In genomic region chr14:96204151-96205058, GRCh38 we compare ENCODE assay signal across 8 cellular contexts. TPM values are rescaled to one million over a fixed set of nuclear protein-coding genes. Genes with fewer than 3 reads are reported as not detected.
A peak's percentile ranks its signal among the peaks of the same experiment; 100 is the strongest.
DNase-seq lines count a peak whose midpoint lies in the region; ATAC-seq and TF ChIP-seq lines count a peak whose summit lies in the region.

TSS of gene BDKRB2 (plus strand) at chr14:96204839. CDS start at chr14:96237108, 32,269 bp downstream.

- H3K27ac ChIP-seq in A673 (ENCODE audit: low read depth, low read length, poor library complexity, severe bottlenecking), result peak within 1 kb of the TSS; percentile 5

- BruUV-seq in A673 (replicated peaks; lab: Mats Ljungman, UMichigan), result no TSS peak

- H3K9me3 ChIP-seq in A673 (ENCODE audit: low read depth, low read length, poor library complexity, severe bottlenecking), result no peaks in the 10 kb centered on the region

- peak within 1 kb of the TSS; percentile 43 for H3K4me3 ChIP-seq in A673 (ENCODE audit: low read depth, low read length, poor library complexity, severe bottlenecking)
- H3K4me3 ChIP-seq in astrocyte of the cerebellum (ENCODE audit: low read depth, low read length), result peak within 1 kb of the TSS; percentile 42

- POLR2A ChIA-PET in A673 (lab: Charles Lee; ENCODE audit: low non-redundant PET), result interaction anchor here (0.6 kb wide), 2 partner anchors 63 to 65 kb away, joined by 3 to 8 read pairs; no protein-coding TSS in a partner anchor

- peak; percentile 82 for DNase-seq in A673 (ENCODE audit: low spot score)
- DNase-seq in GOT3 (lab: John Stamatoyannopoulos, UW), result peak; percentile 3
- DNase-seq in NCI-H510A treated with DMSO at 0.1 percent for 48 hours (lab: John Stamatoyannopoulos, UW), result peak; percentile 91
- peak; percentile 26 for DNase-seq in astrocyte of the cerebellum (ENCODE audit: low read depth)
- peak; percentile 12 for DNase-seq in iPS DF 19.7 (ENCODE audit: low read depth, low spot score)
- DNase-seq in renal cortical epithelial cell (ENCODE audit: low read depth), result peak; percentile 82
- DNase-seq in KG1 (lab: John Stamatoyannopoulos, UW), result no peak

- CTCF ChIA-PET in A673 (lab: Charles Lee), result interaction anchor here (0.7 kb wide), 1 partner anchor 236 kb away, joined by 3 read pairs; no protein-coding TSS in a partner anchor

- no peaks in the 10 kb centered on the region for H3K36me3 ChIP-seq in A673 (ENCODE audit: insufficient read depth, low read length, poor library complexity, severe bottlenecking)

- in situ Hi-C loops in astrocyte of the cerebellum (cut with HindIII; ENCODE audit: low sequenced_read_pairs), result no loop called here

- no peaks in the 10 kb centered on the region for H3K27me3 ChIP-seq in A673 (replicated peaks; ENCODE audit: insufficient read depth, low read depth, low read length, poor library complexity)

- no peak for ATAC-seq in GM19397 (IDR thresholded peaks at IDR 0.05; ENCODE audit: unreplicated experiment)

- intact Hi-C loops in A673 (cut with micrococcal nuclease; ENCODE audit: unreplicated experiment), result no loop called here

- TF ChIP-seq CTCF in A673 (conservative IDR thresholded peaks at IDR 0.05; ENCODE audit: low read depth, low read length), result no peak
- TF ChIP-seq CTCF in astrocyte of the cerebellum (IDR thresholded peaks at IDR 0.05; ENCODE audit: low read depth, low read length, missing control alignments), result no peak

- H3K4me1 ChIP-seq in A673 (ENCODE audit: insufficient read depth, low read length, poor library complexity, severe bottlenecking), result peaks cover 10% of the 10 kb centered on the region

RNA-seq across cellular contexts. Expression of gene BDKRB2, which starts in this region (rescaled TPM):
- 0.21 and 0.31 TPM in 2 replicates for total RNA-seq in A673 (2021)
- total RNA-seq in renal cortical epithelial cell, result 3.6 and 6.1 TPM in 2 replicates

Comparison
In these comparisons a context has a peak if more than half of its experiments do, and no peak if none do; other contexts are left out.
1. Peak in DNase-seq, H3K4me3 ChIP-seq and H3K27ac ChIP-seq in A673; RNA of the gene not detected or under 1 TPM.